9 cellular contexts compared by ENCODE assay signal in genomic region chr3:172846103-172846561, GRCh38.
DNase-seq lines count a peak whose midpoint lies in the region; ATAC-seq, FAIRE-seq and TF ChIP-seq lines count a peak whose summit lies in the region.
"Had no signal": no experiment of that assay in that cellular context is flagged by ENCODE, and none has a peak within 500 bp of the region (broad histone marks: within the 10 kb centered on the region; RNA-seq: fewer than 3 reads in every experiment).

No MANE protein-coding gene starts in this region.

- H3K4me1 Mint-ChIP-seq in astrocyte (ENCODE audit: low read depth, unreplicated experiment), result peaks cover 16% of the 10 kb centered on the region

- no peaks in the 10 kb centered on the region for H3K9me3 ChIP-seq in astrocyte (ENCODE audit: insufficient read depth, low read depth, low read length)

- no peaks in the 10 kb centered on the region for H4K20me1 ChIP-seq in astrocyte (ENCODE audit: insufficient read depth, low read length)

- intact Hi-C loops in posterior cingulate gyrus (cut with DNase I), result no loop called here

- H3K27me3 Mint-ChIP-seq in astrocyte (ENCODE audit: low read depth, unreplicated experiment), result no peaks in the 10 kb centered on the region

- no peak overlapping the region for H3K4me3 Mint-ChIP-seq in astrocyte (ENCODE audit: unreplicated experiment)

- H3K4me2 ChIP-seq in astrocyte (ENCODE audit: low read length), result no peak overlapping the region

- H3K9ac ChIP-seq in astrocyte (ENCODE audit: low read length), result no peak overlapping the region

- no peak overlapping the region for H3K27ac Mint-ChIP-seq in astrocyte (ENCODE audit: unreplicated experiment)

- FAIRE-seq in astrocyte (lab: Jason Lieb, UNC), result no peak

- H3K9me3 Mint-ChIP-seq in astrocyte (ENCODE audit: unreplicated experiment), result peaks cover 2% of the 10 kb centered on the region

- DNase-seq in GM12864 (ENCODE audit: low read depth), result peak; percentile 12
- DNase-seq in KG1 (lab: John Stamatoyannopoulos, UW), result peak; percentile 11
- no peak for DNase-seq in astrocyte (ENCODE audit: low read depth)
- DNase-seq in GM13976 (ENCODE audit: low spot score), result no peak
- DNase-seq in posterior cingulate gyrus, result no peak
- no peak for DNase-seq in RPMI8226
- DNase-seq in NCI-H1436 treated with DMSO at 0.1 percent for 48 hours (lab: John Stamatoyannopoulos, UW), result no peak
- DNase-seq: amygdala had no signal

- H3K27ac ChIP-seq in astrocyte (ENCODE audit: low read depth, low read length), result no peak overlapping the region

- no peak for TF ChIP-seq CTCF in GM12864 (IDR thresholded peaks at IDR 0.05; ENCODE audit: low read depth, low read length, missing control alignments)
- no peak for TF ChIP-seq CTCF in astrocyte (IDR thresholded peaks at IDR 0.05; ENCODE audit: insufficient read depth, low read depth, low read length)
- TF ChIP-seq CTCF in GM13976 (IDR thresholded peaks at IDR 0.05; ENCODE audit: borderline replicate concordance, control extremely low read depth, extremely low read depth, insufficient read depth, missing control alignments), result no peak

- peak overlapping the region; percentile 36 for H2AFZ ChIP-seq in astrocyte (ENCODE audit: low read depth, low read length)

- peaks cover 13% of the 10 kb centered on the region for H3K4me1 ChIP-seq in astrocyte (ENCODE audit: insufficient read depth, low read length)

- H3K79me2 ChIP-seq in astrocyte (ENCODE audit: insufficient read depth, low read length), result no peaks in the 10 kb centered on the region

- in situ Hi-C loops in GM13976 (cut with MboI; ENCODE audit: low sequenced_read_pairs, unreplicated experiment), result no loop called here

- H3K27me3 ChIP-seq in astrocyte (ENCODE audit: insufficient read depth, low read length), result no peaks in the 10 kb centered on the region

- ATAC-seq in GM21447 (IDR thresholded peaks at IDR 0.05; ENCODE audit: unreplicated experiment), result peak; percentile 83

- H3K36me3 ChIP-seq in astrocyte (ENCODE audit: insufficient read depth, low read length), result no peaks in the 10 kb centered on the region

- H3K4me3 ChIP-seq in GM12864 (ENCODE audit: low read depth, low read length), result no peak overlapping the region
- H3K4me3 ChIP-seq in astrocyte (ENCODE audit: insufficient read depth, low read depth, low read length), result no peak overlapping the region

- H3K36me3 Mint-ChIP-seq in astrocyte (ENCODE audit: low read depth, unreplicated experiment), result no peaks in the 10 kb centered on the region

Comparison
In these comparisons a context has a peak if more than half of its experiments do, and no peak if none do; other contexts are left out.
1. DNase-seq: peak in GM12864 (single experiment) and KG1 (single experiment); none in astrocyte (single experiment), GM13976 (single experiment), posterior cingulate gyrus (0 of 10), RPMI8226 (single experiment) and NCI-H1436 treated with DMSO at 0.1 percent for 48 hours (single experiment).